In genomic region chr12:80632835-80633234, GRCh38 we compare ENCODE assay signal across 9 cellular contexts.
A peak's percentile ranks its signal among the peaks of the same experiment; 100 is the strongest.
DNase-seq lines count a peak whose midpoint lies in the region; ATAC-seq and TF ChIP-seq lines count a peak whose summit lies in the region.
"Had no signal": no experiment of that assay in that cellular context is flagged by ENCODE, and none has a peak within 500 bp of the region (broad histone marks: within the 10 kb centered on the region; RNA-seq: fewer than 3 reads in every experiment).

No MANE protein-coding gene starts in this region.

- DNase-seq in Ammon's horn (ENCODE audit: low spot score) (peak; percentile 8), H4 (ENCODE audit: low spot score) (peak; percentile 20), PC-9 (no peak), iPS DF 4.7 (ENCODE audit: extremely low read depth, low spot score) (peak; percentile 46), lower leg skin (ENCODE audit: low spot score in 2 of 2) (no peak), GDM1 (lab: John Stamatoyannopoulos, UW) (no peak)
- no peak for DNase-seq in activated CD4-positive, alpha-beta T cell treated with anti-CD3 and anti-CD28 coated beads, Interleukin-2, amount 10 ng/mL, durations not matched to agents 24 days and 14 days

- no peaks in the 10 kb centered on the region for H3K36me3 ChIP-seq in PC-9 (ENCODE audit: low read depth)

- WGBS in lower leg skin, 2 donors: 45 to 54% methylated on average over 4 of the region's 4 CpGs

- TF ChIP-seq POLR2A in lower leg skin (IDR thresholded peaks at IDR 0.05): no peak

- CTCF ChIA-PET in PC-9 (lab: Charles Lee): interaction anchor here (0.5 kb wide), 1 partner anchor 446 kb away, joined by 3 read pairs; no protein-coding TSS in a partner anchor

- H3K27ac ChIP-seq in PC-9: no peak overlapping the region
- H3K27ac ChIP-seq: coronary artery had no signal

- intact Hi-C loops in PC-9 (cut with micrococcal nuclease; ENCODE audit: unreplicated experiment): no loop called here
- intact Hi-C loops in lower leg skin (cut with DNase I; ENCODE audit: low total_unique reads): no loop called here
- intact Hi-C loops in activated CD4-positive, alpha-beta T cell treated with anti-CD3 and anti-CD28 coated beads, Interleukin-2, amount 10 ng/mL, durations not matched to agents 24 days and 14 days (cut with micrococcal nuclease): loop anchor here (10.0 kb wide), 1 partner anchor 1118 kb away; no protein-coding TSS in a partner anchor

- no peaks in the 10 kb centered on the region for H3K79me2 ChIP-seq in PC-9 (ENCODE audit: low read depth)

- no peaks in the 10 kb centered on the region for H3K9me3 Mint-ChIP-seq in activated CD4-positive, alpha-beta T cell treated with anti-CD3 and anti-CD28 coated beads, Interleukin-2, amount 10 ng/mL, durations not matched to agents 24 days and 14 days

- BruUV-seq in PC-9 (replicated peaks; lab: Mats Ljungman, UMichigan): no TSS peak

- H3K27me3 ChIP-seq in PC-9 (ENCODE audit: insufficient read depth, low read depth): no peaks in the 10 kb centered on the region

- H3K4me3 Mint-ChIP-seq in activated CD4-positive, alpha-beta T cell treated with anti-CD3 and anti-CD28 coated beads, Interleukin-2, amount 10 ng/mL, durations not matched to agents 24 days and 14 days: no peak overlapping the region

- H3K4me1 ChIP-seq in PC-9 (replicated peaks; ENCODE audit: insufficient read depth): no peaks in the 10 kb centered on the region

- H3K4me1 Mint-ChIP-seq in activated CD4-positive, alpha-beta T cell treated with anti-CD3 and anti-CD28 coated beads, Interleukin-2, amount 10 ng/mL, durations not matched to agents 24 days and 14 days: no peaks in the 10 kb centered on the region

- no peaks in the 10 kb centered on the region for H3K36me3 Mint-ChIP-seq in activated CD4-positive, alpha-beta T cell treated with anti-CD3 and anti-CD28 coated beads, Interleukin-2, amount 10 ng/mL, durations not matched to agents 24 days and 14 days (ENCODE audit: low read depth)

- no peak for TF ChIP-seq CTCF in PC-9 (conservative IDR thresholded peaks at IDR 0.05)
- TF ChIP-seq CTCF in lower leg skin (IDR thresholded peaks at IDR 0.05): no peak

- ATAC-seq in GM19351 (IDR thresholded peaks at IDR 0.05; ENCODE audit: unreplicated experiment): no peak

- POLR2A ChIA-PET in PC-9 (lab: Charles Lee; ENCODE audit: unreplicated experiment): no interaction called here

- H3K4me3 ChIP-seq in PC-9 (no peak overlapping the region), lower leg skin (ENCODE audit: low read depth, poor library complexity, severe bottlenecking) (no peak overlapping the region)
- H3K4me3 ChIP-seq: coronary artery had no signal

- H3K4me2 ChIP-seq in PC-9: no peak overlapping the region

- H3K9me3 ChIP-seq in PC-9 (ENCODE audit: insufficient read depth, low read depth): no peaks in the 10 kb centered on the region

- no peaks in the 10 kb centered on the region for H3K27me3 Mint-ChIP-seq in activated CD4-positive, alpha-beta T cell treated with anti-CD3 and anti-CD28 coated beads, Interleukin-2, amount 10 ng/mL, durations not matched to agents 24 days and 14 days

- H4K20me1 ChIP-seq in PC-9 (ENCODE audit: insufficient read depth): no peaks in the 10 kb centered on the region

- 0 out of 2 replicates have a peak overlapping the region, but pooled peaks have one; percentile 66 for H2AFZ ChIP-seq in PC-9

- no peak overlapping the region for H3K27ac Mint-ChIP-seq in activated CD4-positive, alpha-beta T cell treated with anti-CD3 and anti-CD28 coated beads, Interleukin-2, amount 10 ng/mL, durations not matched to agents 24 days and 14 days

- no peaks in the 10 kb centered on the region for H3K9me2 ChIP-seq in PC-9 (ENCODE audit: insufficient read depth)

- no peaks in the 10 kb centered on the region for H3F3A ChIP-seq in PC-9 (ENCODE audit: insufficient read depth, low read depth)

Comparison
In these comparisons a context has a peak if more than half of its experiments do, and no peak if none do; other contexts are left out.
1. DNase-seq: peak in Ammon's horn (single experiment), H4 (single experiment) and iPS DF 4.7 (single experiment); none in PC-9 (0 of 2), lower leg skin (0 of 2), GDM1 (single experiment) and activated CD4-positive, alpha-beta T cell treated with anti-CD3 and anti-CD28 coated beads, Interleukin-2, amount 10 ng/mL, durations not matched to agents 24 days and 14 days (single experiment).